In the genomic region with DNA sequence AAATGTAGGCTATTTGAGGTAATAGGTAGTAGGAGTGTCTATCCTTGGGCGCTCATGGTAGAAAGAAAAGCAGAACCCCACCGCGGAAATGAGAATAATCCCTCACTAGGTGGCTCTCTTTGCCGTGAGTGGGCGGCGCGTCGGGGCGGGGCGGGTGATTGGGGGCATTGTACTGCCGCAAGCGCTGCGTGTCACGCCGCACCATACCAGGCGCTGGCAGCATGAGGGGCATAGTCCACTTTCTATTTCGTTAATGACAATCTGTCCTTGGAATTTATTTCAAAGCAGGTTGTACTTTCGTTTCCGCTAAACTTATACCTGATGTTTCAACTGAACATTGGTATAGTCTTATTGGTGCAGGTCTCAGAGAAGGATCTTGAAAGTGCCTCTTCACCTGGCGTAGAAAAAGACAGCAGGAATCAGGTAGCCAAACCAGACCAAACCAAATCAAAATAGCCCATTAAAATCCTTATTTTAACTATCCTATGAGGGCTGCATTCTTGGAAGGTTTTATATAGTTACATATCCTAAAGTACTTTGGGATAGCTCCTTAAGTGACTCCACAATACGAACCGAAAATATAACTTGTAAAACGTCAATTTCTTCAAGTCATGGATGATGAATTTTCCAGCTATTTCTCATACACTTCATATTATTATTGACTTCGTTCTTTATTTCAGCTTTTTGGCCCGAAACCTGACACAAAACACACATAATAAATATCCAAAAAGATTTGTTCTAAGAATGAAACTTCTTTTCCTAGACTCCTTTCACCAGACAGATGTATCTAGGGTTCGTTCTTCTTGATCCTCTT, we compare ENCODE assay signal across 1 cellular context.
TF ChIP-seq lines count a peak whose summit lies in the region.

No MANE protein-coding gene starts in this region.

TF ChIP-seq in K562, 482 proteins besides CTCF, POLR2A, EP300 and RAD21 (continued from another document):
- TF ChIP-seq CHD7 (IDR thresholded peaks at IDR 0.05; ENCODE audit: low read depth, low read length), result no peak
